Comparison of ENCODE assay signal across 2 cellular contexts in the genomic region with DNA sequence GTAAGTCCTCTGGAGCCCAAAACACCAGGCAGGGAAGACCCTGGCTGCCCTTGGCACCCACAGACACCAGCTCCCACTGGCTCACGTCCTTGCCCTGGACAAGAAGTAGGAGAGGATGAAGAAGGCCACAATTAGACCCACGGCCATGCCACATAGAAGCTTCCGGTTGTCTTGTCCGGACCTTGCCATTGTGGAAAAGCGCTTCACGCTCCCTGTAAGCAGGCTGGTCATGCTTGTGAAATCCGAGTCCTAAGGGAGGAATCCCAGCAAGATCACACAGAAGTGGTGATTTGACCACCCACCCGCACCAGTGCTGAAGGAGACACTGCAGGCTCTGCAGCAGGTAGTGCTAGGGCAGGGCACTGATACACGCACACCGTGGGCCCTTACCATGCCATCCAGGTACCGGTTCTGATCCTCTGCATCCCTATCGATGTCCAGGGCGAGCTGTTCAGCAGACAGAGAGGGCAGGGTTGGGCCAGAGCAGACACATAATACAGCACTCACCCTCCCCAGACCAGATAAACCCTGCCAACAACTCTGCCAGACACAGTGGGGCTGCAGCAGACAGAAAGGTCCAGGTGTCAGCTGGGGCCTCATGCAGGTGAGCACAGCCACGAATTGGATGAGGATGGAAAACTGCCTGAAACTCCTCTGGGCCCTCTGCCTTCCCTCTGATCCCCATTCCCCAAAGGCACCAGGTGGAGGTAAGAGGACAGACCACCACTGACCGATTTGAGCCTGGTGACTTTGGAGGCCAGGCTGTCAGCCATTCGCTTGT.
TF ChIP-seq lines count a peak whose summit lies in the region.

No MANE protein-coding gene starts in this region.

TF ChIP-seq in SK-N-SH, 30 proteins besides CTCF, POLR2A, EP300 and RAD21 (continued from another document):
- TF ChIP-seq, protein P1, sequence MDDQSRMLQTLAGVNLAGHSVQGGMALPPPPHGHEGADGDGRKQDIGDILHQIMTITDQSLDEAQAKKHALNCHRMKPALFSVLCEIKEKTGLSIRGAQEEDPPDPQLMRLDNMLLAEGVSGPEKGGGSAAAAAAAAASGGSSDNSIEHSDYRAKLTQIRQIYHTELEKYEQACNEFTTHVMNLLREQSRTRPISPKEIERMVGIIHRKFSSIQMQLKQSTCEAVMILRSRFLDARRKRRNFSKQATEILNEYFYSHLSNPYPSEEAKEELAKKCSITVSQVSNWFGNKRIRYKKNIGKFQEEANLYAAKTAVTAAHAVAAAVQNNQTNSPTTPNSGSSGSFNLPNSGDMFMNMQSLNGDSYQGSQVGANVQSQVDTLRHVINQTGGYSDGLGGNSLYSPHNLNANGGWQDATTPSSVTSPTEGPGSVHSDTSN (IDR thresholded peaks at IDR 0.05) = no peak
- TF ChIP-seq, protein P2, sequence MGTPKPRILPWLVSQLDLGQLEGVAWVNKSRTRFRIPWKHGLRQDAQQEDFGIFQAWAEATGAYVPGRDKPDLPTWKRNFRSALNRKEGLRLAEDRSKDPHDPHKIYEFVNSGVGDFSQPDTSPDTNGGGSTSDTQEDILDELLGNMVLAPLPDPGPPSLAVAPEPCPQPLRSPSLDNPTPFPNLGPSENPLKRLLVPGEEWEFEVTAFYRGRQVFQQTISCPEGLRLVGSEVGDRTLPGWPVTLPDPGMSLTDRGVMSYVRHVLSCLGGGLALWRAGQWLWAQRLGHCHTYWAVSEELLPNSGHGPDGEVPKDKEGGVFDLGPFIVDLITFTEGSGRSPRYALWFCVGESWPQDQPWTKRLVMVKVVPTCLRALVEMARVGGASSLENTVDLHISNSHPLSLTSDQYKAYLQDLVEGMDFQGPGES (IDR thresholded peaks at IDR 0.05; ENCODE audit: low read depth, low read length) = no peak

TF ChIP-seq in SK-N-SH treated with all-trans-retinoic acid at 6 μM for 48 hours, 23 proteins besides CTCF, POLR2A, EP300 and RAD21:
- TF ChIP-seq, protein P3, sequence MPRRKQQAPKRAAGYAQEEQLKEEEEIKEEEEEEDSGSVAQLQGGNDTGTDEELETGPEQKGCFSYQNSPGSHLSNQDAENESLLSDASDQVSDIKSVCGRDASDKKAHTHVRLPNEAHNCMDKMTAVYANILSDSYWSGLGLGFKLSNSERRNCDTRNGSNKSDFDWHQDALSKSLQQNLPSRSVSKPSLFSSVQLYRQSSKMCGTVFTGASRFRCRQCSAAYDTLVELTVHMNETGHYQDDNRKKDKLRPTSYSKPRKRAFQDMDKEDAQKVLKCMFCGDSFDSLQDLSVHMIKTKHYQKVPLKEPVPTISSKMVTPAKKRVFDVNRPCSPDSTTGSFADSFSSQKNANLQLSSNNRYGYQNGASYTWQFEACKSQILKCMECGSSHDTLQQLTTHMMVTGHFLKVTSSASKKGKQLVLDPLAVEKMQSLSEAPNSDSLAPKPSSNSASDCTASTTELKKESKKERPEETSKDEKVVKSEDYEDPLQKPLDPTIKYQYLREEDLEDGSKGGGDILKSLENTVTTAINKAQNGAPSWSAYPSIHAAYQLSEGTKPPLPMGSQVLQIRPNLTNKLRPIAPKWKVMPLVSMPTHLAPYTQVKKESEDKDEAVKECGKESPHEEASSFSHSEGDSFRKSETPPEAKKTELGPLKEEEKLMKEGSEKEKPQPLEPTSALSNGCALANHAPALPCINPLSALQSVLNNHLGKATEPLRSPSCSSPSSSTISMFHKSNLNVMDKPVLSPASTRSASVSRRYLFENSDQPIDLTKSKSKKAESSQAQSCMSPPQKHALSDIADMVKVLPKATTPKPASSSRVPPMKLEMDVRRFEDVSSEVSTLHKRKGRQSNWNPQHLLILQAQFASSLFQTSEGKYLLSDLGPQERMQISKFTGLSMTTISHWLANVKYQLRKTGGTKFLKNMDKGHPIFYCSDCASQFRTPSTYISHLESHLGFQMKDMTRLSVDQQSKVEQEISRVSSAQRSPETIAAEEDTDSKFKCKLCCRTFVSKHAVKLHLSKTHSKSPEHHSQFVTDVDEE (CRISPR knock-in tag; IDR thresholded peaks at IDR 0.05) = no peak
- no peak for TF ChIP-seq ARNTL (CRISPR knock-in tag; IDR thresholded peaks at IDR 0.05; ENCODE audit: borderline replicate concordance, low read depth)
- no peak for TF ChIP-seq SNAI2 (CRISPR knock-in tag; IDR thresholded peaks at IDR 0.05)
- TF ChIP-seq, protein P4, sequence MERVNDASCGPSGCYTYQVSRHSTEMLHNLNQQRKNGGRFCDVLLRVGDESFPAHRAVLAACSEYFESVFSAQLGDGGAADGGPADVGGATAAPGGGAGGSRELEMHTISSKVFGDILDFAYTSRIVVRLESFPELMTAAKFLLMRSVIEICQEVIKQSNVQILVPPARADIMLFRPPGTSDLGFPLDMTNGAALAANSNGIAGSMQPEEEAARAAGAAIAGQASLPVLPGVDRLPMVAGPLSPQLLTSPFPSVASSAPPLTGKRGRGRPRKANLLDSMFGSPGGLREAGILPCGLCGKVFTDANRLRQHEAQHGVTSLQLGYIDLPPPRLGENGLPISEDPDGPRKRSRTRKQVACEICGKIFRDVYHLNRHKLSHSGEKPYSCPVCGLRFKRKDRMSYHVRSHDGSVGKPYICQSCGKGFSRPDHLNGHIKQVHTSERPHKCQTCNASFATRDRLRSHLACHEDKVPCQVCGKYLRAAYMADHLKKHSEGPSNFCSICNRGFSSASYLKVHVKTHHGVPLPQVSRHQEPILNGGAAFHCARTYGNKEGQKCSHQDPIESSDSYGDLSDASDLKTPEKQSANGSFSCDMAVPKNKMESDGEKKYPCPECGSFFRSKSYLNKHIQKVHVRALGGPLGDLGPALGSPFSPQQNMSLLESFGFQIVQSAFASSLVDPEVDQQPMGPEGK (CRISPR knock-in tag; IDR thresholded peaks at IDR 0.05; ENCODE audit: borderline replicate concordance) = no peak
- no peak for TF ChIP-seq GLIS3 (CRISPR knock-in tag; IDR thresholded peaks at IDR 0.05)
- no peak for TF ChIP-seq ZNF70 (CRISPR knock-in tag; IDR thresholded peaks at IDR 0.05)
- TF ChIP-seq, protein P5, sequence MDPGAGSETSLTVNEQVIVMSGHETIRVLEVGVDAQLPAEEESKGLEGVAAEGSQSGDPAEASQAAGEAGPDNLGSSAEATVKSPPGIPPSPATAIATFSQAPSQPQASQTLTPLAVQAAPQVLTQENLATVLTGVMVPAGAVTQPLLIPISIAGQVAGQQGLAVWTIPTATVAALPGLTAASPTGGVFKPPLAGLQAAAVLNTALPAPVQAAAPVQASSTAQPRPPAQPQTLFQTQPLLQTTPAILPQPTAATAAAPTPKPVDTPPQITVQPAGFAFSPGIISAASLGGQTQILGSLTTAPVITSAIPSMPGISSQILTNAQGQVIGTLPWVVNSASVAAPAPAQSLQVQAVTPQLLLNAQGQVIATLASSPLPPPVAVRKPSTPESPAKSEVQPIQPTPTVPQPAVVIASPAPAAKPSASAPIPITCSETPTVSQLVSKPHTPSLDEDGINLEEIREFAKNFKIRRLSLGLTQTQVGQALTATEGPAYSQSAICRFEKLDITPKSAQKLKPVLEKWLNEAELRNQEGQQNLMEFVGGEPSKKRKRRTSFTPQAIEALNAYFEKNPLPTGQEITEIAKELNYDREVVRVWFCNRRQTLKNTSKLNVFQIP (CRISPR knock-in tag; IDR thresholded peaks at IDR 0.05; ENCODE audit: borderline replicate concordance, low read depth) = no peak
- TF ChIP-seq PPARA (CRISPR knock-in tag; IDR thresholded peaks at IDR 0.05; ENCODE audit: borderline replicate concordance) = no peak
- TF ChIP-seq ZFP3 (CRISPR knock-in tag; IDR thresholded peaks at IDR 0.05) = no peak
- no peak for TF ChIP-seq ISL1 (CRISPR knock-in tag; IDR thresholded peaks at IDR 0.05)
- TF ChIP-seq OSR1 (CRISPR knock-in tag; IDR thresholded peaks at IDR 0.05) = no peak
- no peak for TF ChIP-seq ZFP30 (CRISPR knock-in tag; IDR thresholded peaks at IDR 0.05)
